14 cellular contexts compared by ENCODE assay signal in the genomic region with DNA sequence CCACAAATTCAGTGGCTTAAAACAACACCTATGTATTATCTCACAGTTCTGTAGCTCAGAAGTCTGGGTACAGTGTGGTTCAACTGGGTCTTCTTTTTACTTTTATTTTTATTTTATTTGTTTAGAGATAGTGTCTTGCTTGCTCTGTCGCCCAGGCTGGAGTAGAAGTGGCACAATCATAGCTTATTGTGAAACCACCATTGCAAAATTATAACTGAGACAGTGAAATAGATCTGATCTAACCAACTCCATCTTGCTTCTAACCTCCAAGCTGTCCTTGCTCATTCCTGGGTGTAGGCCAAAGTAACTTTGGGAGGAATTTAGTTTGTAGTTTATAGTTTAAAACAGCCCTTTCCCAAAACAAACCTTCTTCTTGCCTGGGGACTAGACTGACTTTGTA.
A peak's percentile ranks its signal among the peaks of the same experiment; 100 is the strongest.
DNase-seq lines count a peak whose midpoint lies in the region; ATAC-seq and TF ChIP-seq lines count a peak whose summit lies in the region.
"Had no signal": no experiment of that assay in that cellular context is flagged by ENCODE, and none has a peak within 500 bp of the region (broad histone marks: within the 10 kb centered on the region; RNA-seq: fewer than 3 reads in every experiment).

No MANE protein-coding gene starts in this region.

- no peaks in the 10 kb centered on the region for H3K27me3 ChIP-seq in BJ (ENCODE audit: control insufficient read depth, insufficient read depth, low read length)
- H3K27me3 ChIP-seq: neutrophil had no signal

- peaks cover 6% of the 10 kb centered on the region for H3K27me3 Mint-ChIP-seq in endothelial cell (ENCODE audit: unreplicated experiment)
- H3K27me3 Mint-ChIP-seq in activated naive CD4-positive, alpha-beta T cell treated with anti-CD3 and anti-CD28 coated beads for 36 hours (ENCODE audit: low read depth) = peaks cover 4% of the 10 kb centered on the region
- no peaks in the 10 kb centered on the region for H3K27me3 Mint-ChIP-seq in activated naive CD4-positive, alpha-beta T cell treated with anti-CD3 and anti-CD28 coated beads, Interleukin-2, amount 10 ng/mL, durations not matched to agents 7 days and 5 days

- H3K27ac Mint-ChIP-seq in endothelial cell (ENCODE audit: unreplicated experiment) = peak overlapping the region; percentile 94
- no peak overlapping the region for H3K27ac Mint-ChIP-seq in activated naive CD4-positive, alpha-beta T cell treated with anti-CD3 and anti-CD28 coated beads for 36 hours
- H3K27ac Mint-ChIP-seq in stimulated activated effector memory CD8-positive, alpha-beta T cell treated with anti-CD3 and anti-CD28 coated beads, Interleukin-12 subunit alpha, Interleukin-12 subunit beta, amount 100 ng/mL, for 72 hours = no peak overlapping the region
- no peak overlapping the region for H3K27ac Mint-ChIP-seq in activated naive CD4-positive, alpha-beta T cell treated with anti-CD3 and anti-CD28 coated beads, Interleukin-2, amount 10 ng/mL, durations not matched to agents 7 days and 5 days
- H3K27ac Mint-ChIP-seq: activated T-helper 1 cell treated with anti-CD3 and anti-CD28 coated beads, Interleukin-12 subunit alpha, Interleukin-12 subunit beta, Interleukin-2, Interleukin-4 antibody, amounts not matched to agents 30 ng/mL and 10 ng/mL and 1 ng/mL, durations not matched to agents 14 hours and 24 hours and 36 hours had no signal

- H3K36me3 Mint-ChIP-seq in endothelial cell (ENCODE audit: low read depth, unreplicated experiment) = peaks cover 3% of the 10 kb centered on the region
- no peaks in the 10 kb centered on the region for H3K36me3 Mint-ChIP-seq in activated naive CD4-positive, alpha-beta T cell treated with anti-CD3 and anti-CD28 coated beads for 36 hours (ENCODE audit: low read depth)
- H3K36me3 Mint-ChIP-seq in stimulated activated effector memory CD8-positive, alpha-beta T cell treated with anti-CD3 and anti-CD28 coated beads, Interleukin-12 subunit alpha, Interleukin-12 subunit beta, amount 100 ng/mL, for 72 hours = no peaks in the 10 kb centered on the region
- H3K36me3 Mint-ChIP-seq in activated naive CD4-positive, alpha-beta T cell treated with anti-CD3 and anti-CD28 coated beads, Interleukin-2, amount 10 ng/mL, durations not matched to agents 7 days and 5 days = no peaks in the 10 kb centered on the region

- CTCF ChIA-PET in BJ (lab: Yijun Ruan, JAX) = interaction anchor here (1.5 to 1.9 kb wide), 2 partner anchors 10 to 269 kb away, joined by 5 to 6 read pairs; no protein-coding TSS in a partner anchor
- CTCF ChIA-PET in activated naive CD4-positive, alpha-beta T cell treated with anti-CD3 and anti-CD28 coated beads for 36 hours (lab: Charles Lee) = interaction anchor here (0.6 kb wide), 1 partner anchor 521 kb away, joined by 3 read pairs; no protein-coding TSS in a partner anchor
- CTCF ChIA-PET in activated naive CD4-positive, alpha-beta T cell treated with anti-CD3 and anti-CD28 coated beads, Interleukin-2, amount 10 ng/mL, durations not matched to agents 7 days and 5 days (lab: Charles Lee) = no interaction called here

- DNase-seq in BJ (ENCODE audit: low read depth) (peak; percentile 59), NCI-H226 (peak; percentile 28), endothelial cell (ENCODE audit: low spot score) (no peak), omental fat pad (ENCODE audit: low spot score) (no peak)
- no peak for DNase-seq in activated naive CD4-positive, alpha-beta T cell treated with anti-CD3 and anti-CD28 coated beads for 36 hours
- no peak for DNase-seq in stimulated activated effector memory CD8-positive, alpha-beta T cell treated with anti-CD3 and anti-CD28 coated beads, Interleukin-12 subunit alpha, Interleukin-12 subunit beta, amount 100 ng/mL, for 72 hours (ENCODE audit: low spot score in 2 of 2)
- no peak for DNase-seq in activated naive CD4-positive, alpha-beta T cell treated with anti-CD3 and anti-CD28 coated beads, Interleukin-2, amount 10 ng/mL, durations not matched to agents 7 days and 5 days
- DNase-seq: activated CD4-positive, alpha-beta T cell treated with anti-CD3 and anti-CD28 coated beads for 1 hour; cerebellar nuclear complex; NCI-H69; stimulated activated CD8-positive, alpha-beta memory T cell treated with anti-CD3 and anti-CD28 coated beads, Interleukin-4, amount 100 ng/mL, for 48 hours had no signal

- intact Hi-C loops in activated naive CD4-positive, alpha-beta T cell treated with anti-CD3 and anti-CD28 coated beads for 36 hours (cut with micrococcal nuclease) = no loop called here

- POLR2A ChIA-PET in BJ (lab: Charles Lee) = no interaction called here

- no peaks in the 10 kb centered on the region for H3K9me3 Mint-ChIP-seq in endothelial cell (ENCODE audit: unreplicated experiment)
- H3K9me3 Mint-ChIP-seq in activated naive CD4-positive, alpha-beta T cell treated with anti-CD3 and anti-CD28 coated beads for 36 hours = no peaks in the 10 kb centered on the region
- H3K9me3 Mint-ChIP-seq in stimulated activated effector memory CD8-positive, alpha-beta T cell treated with anti-CD3 and anti-CD28 coated beads, Interleukin-12 subunit alpha, Interleukin-12 subunit beta, amount 100 ng/mL, for 72 hours = no peaks in the 10 kb centered on the region
- H3K9me3 Mint-ChIP-seq in activated naive CD4-positive, alpha-beta T cell treated with anti-CD3 and anti-CD28 coated beads, Interleukin-2, amount 10 ng/mL, durations not matched to agents 7 days and 5 days = no peaks in the 10 kb centered on the region
- H3K9me3 Mint-ChIP-seq: activated T-helper 1 cell treated with anti-CD3 and anti-CD28 coated beads, Interleukin-12 subunit alpha, Interleukin-12 subunit beta, Interleukin-2, Interleukin-4 antibody, amounts not matched to agents 30 ng/mL and 10 ng/mL and 1 ng/mL, durations not matched to agents 14 hours and 24 hours and 36 hours had no signal

- peaks cover 30% of the 10 kb centered on the region for H3K4me1 Mint-ChIP-seq in endothelial cell (ENCODE audit: unreplicated experiment)
- H3K4me1 Mint-ChIP-seq in activated naive CD4-positive, alpha-beta T cell treated with anti-CD3 and anti-CD28 coated beads for 36 hours (ENCODE audit: low read depth) = no peaks in the 10 kb centered on the region
- no peaks in the 10 kb centered on the region for H3K4me1 Mint-ChIP-seq in stimulated activated effector memory CD8-positive, alpha-beta T cell treated with anti-CD3 and anti-CD28 coated beads, Interleukin-12 subunit alpha, Interleukin-12 subunit beta, amount 100 ng/mL, for 72 hours
- H3K4me1 Mint-ChIP-seq in activated naive CD4-positive, alpha-beta T cell treated with anti-CD3 and anti-CD28 coated beads, Interleukin-2, amount 10 ng/mL, durations not matched to agents 7 days and 5 days = no peaks in the 10 kb centered on the region

- peak; percentile 46 for ATAC-seq in omental fat pad (ENCODE audit: low FRiP score)
- ATAC-seq in GM18498 (IDR thresholded peaks at IDR 0.05; ENCODE audit: unreplicated experiment) = no peak
- ATAC-seq in stimulated activated effector memory CD8-positive, alpha-beta T cell treated with anti-CD3 and anti-CD28 coated beads, Interleukin-12 subunit alpha, Interleukin-12 subunit beta, amount 100 ng/mL, for 72 hours = no peak

- no peak overlapping the region for H3K4me3 ChIP-seq in BJ (ENCODE audit: low read depth, low read length)

- no peak for TF ChIP-seq CTCF in BJ (IDR thresholded peaks at IDR 0.05; ENCODE audit: insufficient read depth, low read depth, low read length)
- TF ChIP-seq CTCF in endothelial cell (IDR thresholded peaks at IDR 0.05; ENCODE audit: unreplicated experiment) = no peak
- no peak for TF ChIP-seq CTCF in omental fat pad (IDR thresholded peaks at IDR 0.05)

- H3K4me3 Mint-ChIP-seq in endothelial cell (ENCODE audit: unreplicated experiment) = no peak overlapping the region
- no peak overlapping the region for H3K4me3 Mint-ChIP-seq in activated naive CD4-positive, alpha-beta T cell treated with anti-CD3 and anti-CD28 coated beads for 36 hours
- no peak overlapping the region for H3K4me3 Mint-ChIP-seq in stimulated activated effector memory CD8-positive, alpha-beta T cell treated with anti-CD3 and anti-CD28 coated beads, Interleukin-12 subunit alpha, Interleukin-12 subunit beta, amount 100 ng/mL, for 72 hours
- H3K4me3 Mint-ChIP-seq in activated naive CD4-positive, alpha-beta T cell treated with anti-CD3 and anti-CD28 coated beads, Interleukin-2, amount 10 ng/mL, durations not matched to agents 7 days and 5 days = no peak overlapping the region
- H3K4me3 Mint-ChIP-seq: activated T-helper 1 cell treated with anti-CD3 and anti-CD28 coated beads, Interleukin-12 subunit alpha, Interleukin-12 subunit beta, Interleukin-2, Interleukin-4 antibody, amounts not matched to agents 30 ng/mL and 10 ng/mL and 1 ng/mL, durations not matched to agents 14 hours and 24 hours and 36 hours had no signal

- no peaks in the 10 kb centered on the region for H3K36me3 ChIP-seq in BJ (ENCODE audit: control insufficient read depth, insufficient read depth, low read length)
- H3K36me3 ChIP-seq: neutrophil had no signal

Comparison
In these comparisons a context has a peak if more than half of its experiments do, and no peak if none do; other contexts are left out.
1. DNase-seq: peak in BJ (single experiment) and NCI-H226 (single experiment); none in endothelial cell (single experiment), omental fat pad (single experiment), activated naive CD4-positive, alpha-beta T cell treated with anti-CD3 and anti-CD28 coated beads for 36 hours (single experiment), stimulated activated effector memory CD8-positive, alpha-beta T cell treated with anti-CD3 and anti-CD28 coated beads, Interleukin-12 subunit alpha, Interleukin-12 subunit beta, amount 100 ng/mL, for 72 hours (0 of 2) and activated naive CD4-positive, alpha-beta T cell treated with anti-CD3 and anti-CD28 coated beads, Interleukin-2, amount 10 ng/mL, durations not matched to agents 7 days and 5 days (single experiment).